Comparison of ENCODE assay signal across 13 cellular contexts in genomic region chr18:12422936-12423335, GRCh38. TPM values are rescaled to one million over a fixed set of nuclear protein-coding genes. Genes with fewer than 3 reads are reported as not detected.
DNase-seq lines count a peak whose midpoint lies in the region; ATAC-seq and TF ChIP-seq lines count a peak whose summit lies in the region.
"Had no signal": no experiment of that assay in that cellular context is flagged by ENCODE, and none has a peak within 500 bp of the region (broad histone marks: within the 10 kb centered on the region; RNA-seq: fewer than 3 reads in every experiment).

No MANE protein-coding gene starts in this region.

- peak overlapping the region in 1 of 5 experiments; percentile 2 for H3K4me3 Mint-ChIP-seq in brain
- H3K4me3 Mint-ChIP-seq: activated T-helper 1 cell treated with anti-CD3 and anti-CD28 coated beads, Interleukin-12 subunit alpha, Interleukin-12 subunit beta, Interleukin-2, Interleukin-4 antibody, amounts not matched to agents 30 ng/mL and 10 ng/mL and 1 ng/mL, durations not matched to agents 14 hours and 24 hours and 36 hours; immature natural killer cell had no signal

- ATAC-seq in GM19035 (IDR thresholded peaks at IDR 0.05; ENCODE audit: unreplicated experiment): no peak
- no peak for ATAC-seq in GM18511 (IDR thresholded peaks at IDR 0.05; ENCODE audit: unreplicated experiment)

- H3K27me3 ChIP-seq in A673 (replicated peaks; ENCODE audit: insufficient read depth, low read depth, low read length, poor library complexity): no peaks in the 10 kb centered on the region

- H3K9me3 ChIP-seq in A673 (ENCODE audit: low read depth, low read length, poor library complexity, severe bottlenecking): no peaks in the 10 kb centered on the region

- no peaks in the 10 kb centered on the region for H3K27me3 Mint-ChIP-seq in brain

- CTCF ChIA-PET in A673 (lab: Charles Lee): no interaction called here

- H3K4me1 Mint-ChIP-seq in brain: peaks cover 16% of the 10 kb centered on the region

- 0 out of 2 replicates have a peak, but pooled peaks have one; percentile 34 for TF ChIP-seq CTCF in A673 (conservative IDR thresholded peaks at IDR 0.05; ENCODE audit: low read depth, low read length)
- TF ChIP-seq CTCF in GM12873 (IDR thresholded peaks at IDR 0.05; ENCODE audit: insufficient read depth, low read depth, low read length, missing control alignments): peak; percentile 23
- TF ChIP-seq CTCF in brain (conservative IDR thresholded peaks at IDR 0.05): no peak
- no peak for TF ChIP-seq CTCF in GM13977 (IDR thresholded peaks at IDR 0.05; ENCODE audit: extremely low read depth, insufficient read depth, missing control alignments)

- intact Hi-C loops in A673 (cut with micrococcal nuclease; ENCODE audit: unreplicated experiment): no loop called here

- BruUV-seq in A673 (replicated peaks; lab: Mats Ljungman, UMichigan): no TSS peak

- in situ Hi-C loops in GM13977 (cut with MboI; ENCODE audit: low pct_unique_long_range_greater_than_20kb, low sequenced_read_pairs, unreplicated experiment): no loop called here

- POLR2A ChIA-PET in A673 (lab: Charles Lee; ENCODE audit: low non-redundant PET): no interaction called here

- peak; percentile 42 for DNase-seq in A673 (ENCODE audit: low spot score)
- peak; percentile 36 for DNase-seq in NCI-H2196 (lab: John Stamatoyannopoulos, UW; ENCODE audit: unreplicated experiment)
- no peak for DNase-seq in GM13977 (ENCODE audit: low spot score)
- DNase-seq in GM19240 (ENCODE audit: insufficient read length, low spot score): no peak
- DNase-seq: DMS79; effector CD4-positive, alpha-beta T cell; immature natural killer cell had no signal

- H3K4me1 ChIP-seq in A673 (ENCODE audit: insufficient read depth, low read length, poor library complexity, severe bottlenecking): peaks cover 4% of the 10 kb centered on the region
- H3K4me1 ChIP-seq: parathyroid adenoma had no signal

- H3K4me3 ChIP-seq in A673 (ENCODE audit: low read depth, low read length, poor library complexity, severe bottlenecking): no peak overlapping the region

- peaks cover 4% of the 10 kb centered on the region for H3K36me3 ChIP-seq in A673 (ENCODE audit: insufficient read depth, low read length, poor library complexity, severe bottlenecking)

- H3K27ac ChIP-seq in A673 (ENCODE audit: low read depth, low read length, poor library complexity, severe bottlenecking): no peak overlapping the region
- H3K27ac ChIP-seq: parathyroid adenoma had no signal

- peaks cover 29% of the 10 kb centered on the region for H3K36me3 Mint-ChIP-seq in brain
- H3K36me3 Mint-ChIP-seq: immature natural killer cell had no signal

- no peaks in the 10 kb centered on the region for H3K9me3 Mint-ChIP-seq in brain
- H3K9me3 Mint-ChIP-seq: activated T-helper 1 cell treated with anti-CD3 and anti-CD28 coated beads, Interleukin-12 subunit alpha, Interleukin-12 subunit beta, Interleukin-2, Interleukin-4 antibody, amounts not matched to agents 30 ng/mL and 10 ng/mL and 1 ng/mL, durations not matched to agents 14 hours and 24 hours and 36 hours; immature natural killer cell had no signal

- H3K27ac Mint-ChIP-seq in brain: peak overlapping the region in 4 of 5 experiments; percentile 14 to 82 (median 63)
- H3K27ac Mint-ChIP-seq: activated T-helper 1 cell treated with anti-CD3 and anti-CD28 coated beads, Interleukin-12 subunit alpha, Interleukin-12 subunit beta, Interleukin-2, Interleukin-4 antibody, amounts not matched to agents 30 ng/mL and 10 ng/mL and 1 ng/mL, durations not matched to agents 14 hours and 24 hours and 36 hours; immature natural killer cell had no signal

RNA-seq across cellular contexts. Expression of gene PRELID3A, which starts 15.2 kb away (rescaled TPM):
- total RNA-seq in A673 (2021): 11.3 and 12.9 TPM in 2 replicates
- 5.4 TPM for polyA plus RNA-seq in brain (ENCODE audit: insufficient read depth, low read depth, low replicate concordance)
- polyA plus RNA-seq: immature natural killer cell had no signal

RNA-seq across cellular contexts. Expression of gene AFG3L2, which starts 45.9 kb away (rescaled TPM):
- 63.7 and 72.7 TPM in 2 replicates for total RNA-seq in A673 (2021)
- 42.3 TPM for polyA plus RNA-seq in brain (ENCODE audit: insufficient read depth, low read depth, low replicate concordance)

Comparison
In these comparisons a context has a peak if more than half of its experiments do, and no peak if none do; other contexts are left out.
1. DNase-seq: peak in A673 (single experiment) and NCI-H2196 (single experiment); none in GM13977 (single experiment) and GM19240 (single experiment).
2. CTCF ChIP-seq: peak in A673 (single experiment) and GM12873 (single experiment); none in brain (0 of 2) and GM13977 (single experiment).